In the genomic region with DNA sequence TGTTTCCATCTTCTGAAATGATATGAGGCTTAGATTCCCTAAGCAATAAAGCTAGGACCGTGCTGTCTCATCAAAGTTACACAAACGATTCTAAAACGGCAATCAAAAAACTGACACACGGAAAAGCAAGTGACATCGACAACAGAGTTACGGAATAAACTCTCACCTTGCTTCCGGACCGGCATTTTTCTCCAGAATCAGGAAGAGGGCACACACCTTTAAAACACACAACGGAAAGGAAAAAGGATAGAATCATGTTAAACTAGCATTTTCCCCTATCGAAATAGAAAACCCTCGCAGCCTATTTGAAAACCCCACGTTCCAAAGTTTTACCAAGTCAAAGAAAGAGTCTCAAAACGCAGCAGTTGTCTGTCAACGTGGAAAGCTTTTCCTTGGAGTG, we compare ENCODE assay signal across 8 cellular contexts. TPM values are rescaled to one million over a fixed set of nuclear protein-coding genes. Genes with fewer than 3 reads are reported as not detected.
DNase-seq lines count a peak whose midpoint lies in the region; ATAC-seq and TF ChIP-seq lines count a peak whose summit lies in the region.

No MANE protein-coding gene starts in this region.

- peak in 3 of 5 donors; percentile 3 to 15 (median 10) for DNase-seq in CD4-positive, alpha-beta memory T cell
- DNase-seq in Jurkat, Clone E6-1 (ENCODE audit: low read depth, low spot score) = no peak
- peak; percentile 38 for DNase-seq in mammary epithelial cell
- no peak for DNase-seq in mesothelial cell of epicardium (ENCODE audit: low spot score in 2 of 2, unreplicated experiment in 2 of 2)
- DNase-seq in DMS153 (lab: John Stamatoyannopoulos, UW) = no peak
- no peak for DNase-seq in GM19240 (ENCODE audit: insufficient read length, low spot score)
- no peak for DNase-seq in left colon

- H3K79me2 ChIP-seq in mammary epithelial cell (ENCODE audit: insufficient read depth, low read length) = peaks cover 72% of the 10 kb centered on the region

- H3K4me3 ChIP-seq in CD4-positive, alpha-beta memory T cell (ENCODE audit: low read length in 2 of 2) = peak overlapping the region; percentile 38 to 89
- H3K4me3 ChIP-seq in Jurkat, Clone E6-1 (ENCODE audit: low read length) = peak overlapping the region; percentile 81
- peak overlapping the region; percentile 78 to 96 (median 89) for H3K4me3 ChIP-seq in mammary epithelial cell (replicated peaks in 1 of 3; ENCODE audit: insufficient read depth in 1 of 3, low read depth in 2 of 3, low read length in 3 of 3)

- peak overlapping the region; percentile 80 for H3K4me2 ChIP-seq in mammary epithelial cell (ENCODE audit: insufficient read depth, low read depth, low read length)

- WGBS in mammary epithelial cell (ENCODE audit: low coverage, missing lambda C conversion rate) = 2% methylated on average over 12 of the region's 14 CpGs

- peak overlapping the region; percentile 85 for H3K9ac ChIP-seq in mammary epithelial cell (ENCODE audit: insufficient read depth, low read length)

- H3K36me3 ChIP-seq in CD4-positive, alpha-beta memory T cell (ENCODE audit: insufficient read depth, low read length) = peaks cover 4% of the 10 kb centered on the region
- H3K36me3 ChIP-seq in mammary epithelial cell (ENCODE audit: insufficient read depth, low read length) = peaks cover 12% of the 10 kb centered on the region

- peak overlapping the region; percentile 73 for H3K27ac ChIP-seq in CD4-positive, alpha-beta memory T cell (ENCODE audit: low read depth, low read length)
- H3K27ac ChIP-seq in mammary epithelial cell (ENCODE audit: insufficient read depth, low read depth, low read length) = peak overlapping the region; percentile 74

- TF ChIP-seq CTCF in mammary epithelial cell (conservative IDR thresholded peaks at IDR 0.05 in 1 of 2, IDR thresholded peaks at IDR 0.05 in 1 of 2; ENCODE audit: extremely low read depth in 1 of 2, insufficient read depth in 1 of 2, low read depth in 1 of 2, low read length in 2 of 2) (no peak), mesothelial cell of epicardium (IDR thresholded peaks at IDR 0.05; ENCODE audit: unreplicated experiment) (no peak)

- peaks cover 46% of the 10 kb centered on the region for H3K4me1 ChIP-seq in CD4-positive, alpha-beta memory T cell (ENCODE audit: insufficient read depth, low read length)
- H3K4me1 ChIP-seq in mammary epithelial cell (ENCODE audit: insufficient read depth, low read length) = peaks cover 20% of the 10 kb centered on the region

- H3K4me3 Mint-ChIP-seq in CD4-positive, alpha-beta memory T cell = peak overlapping the region; percentile 86 to 99 (median 94)
- H3K4me3 Mint-ChIP-seq in mesothelial cell of epicardium = peak overlapping the region; percentile 79

- dilution Hi-C loops in mammary epithelial cell (cut with HindIII; ENCODE audit: low sequenced_read_pairs) = loop anchor here (5.0 kb wide), 1 partner anchor 80 kb away; no protein-coding TSS in a partner anchor

- H3K4me1 Mint-ChIP-seq in CD4-positive, alpha-beta memory T cell = peaks cover 26 to 55% (median 40%) of the 10 kb centered on the region in 4 donors
- peaks cover 23% of the 10 kb centered on the region for H3K4me1 Mint-ChIP-seq in mesothelial cell of epicardium

- peaks cover 0 to 1% (median 0%) of the 10 kb centered on the region in 8 donors for H3K9me3 Mint-ChIP-seq in CD4-positive, alpha-beta memory T cell
- no peaks in the 10 kb centered on the region for H3K9me3 Mint-ChIP-seq in mesothelial cell of epicardium

- peaks cover 4 to 33% of the 10 kb centered on the region in 2 donors for H3K36me3 Mint-ChIP-seq in CD4-positive, alpha-beta memory T cell
- peaks cover 7% of the 10 kb centered on the region for H3K36me3 Mint-ChIP-seq in mesothelial cell of epicardium

- in situ Hi-C loops in mammary epithelial cell (cut with MboI; ENCODE audit: low sequenced_read_pairs in 2 of 2) = loop anchor here in 1 of 2 donors (5.0 kb wide), 1 partner anchor 75 kb away; no protein-coding TSS in a partner anchor

- no peak for ATAC-seq in left colon
- no peak for ATAC-seq in GM18502 (IDR thresholded peaks at IDR 0.05; ENCODE audit: poor library complexity, unreplicated experiment)

- CTCF ChIA-PET in CD4-positive, alpha-beta memory T cell (lab: Charles Lee; ENCODE audit: partially characterized antibody) = interaction anchor here (1.6 kb wide), 1 partner anchor 41 kb away, joined by 7 read pairs; no protein-coding TSS in a partner anchor
- CTCF ChIA-PET in mammary epithelial cell (lab: Charles Lee; ENCODE audit: low non-redundant PET) = no interaction called here

- peaks cover 2 to 8% of the 10 kb centered on the region in 2 donors for H3K27me3 Mint-ChIP-seq in CD4-positive, alpha-beta memory T cell
- H3K27me3 Mint-ChIP-seq in mesothelial cell of epicardium (ENCODE audit: low read depth) = no peaks in the 10 kb centered on the region

- TSS peak; percentile 10 for BruUV-seq in mammary epithelial cell (replicated peaks; lab: Mats Ljungman, UMichigan)

- intact Hi-C loops in CD4-positive, alpha-beta memory T cell (cut with micrococcal nuclease) = loop anchor here (2.0 kb wide), 1 partner anchor 160 kb away; no protein-coding TSS in a partner anchor
- intact Hi-C loops in mammary epithelial cell (cut with micrococcal nuclease) = loop anchor here (2.0 to 5.0 kb wide), 2 partner anchors 40 kb away; no protein-coding TSS in a partner anchor
- intact Hi-C loops in left colon (cut with DNase I, micrococcal nuclease) = no loop called here

- H4K20me1 ChIP-seq in mammary epithelial cell (ENCODE audit: insufficient read depth, low read length) = no peaks in the 10 kb centered on the region

- POLR2A ChIA-PET in CD4-positive, alpha-beta memory T cell (lab: Charles Lee; ENCODE audit: partially characterized antibody) = interaction anchor here (1.7 kb wide), 1 partner anchor 10 kb away, joined by 4 read pairs; no protein-coding TSS in a partner anchor

- peak overlapping the region; percentile 91 to 98 (median 96) for H3K27ac Mint-ChIP-seq in CD4-positive, alpha-beta memory T cell
- peak overlapping the region; percentile 95 for H3K27ac Mint-ChIP-seq in mesothelial cell of epicardium

- peak overlapping the region; percentile 90 for H2AFZ ChIP-seq in mammary epithelial cell (ENCODE audit: low read depth, low read length)

- H3K27me3 ChIP-seq in CD4-positive, alpha-beta memory T cell (ENCODE audit: insufficient read depth, low read length) = no peaks in the 10 kb centered on the region
- no peaks in the 10 kb centered on the region for H3K27me3 ChIP-seq in mammary epithelial cell (ENCODE audit: insufficient read depth, low read length)

- no peaks in the 10 kb centered on the region for H3K9me3 ChIP-seq in CD4-positive, alpha-beta memory T cell (ENCODE audit: control insufficient read depth in 1 of 2, low read length in 2 of 2)
- no peaks in the 10 kb centered on the region for H3K9me3 ChIP-seq in mammary epithelial cell (replicated peaks; ENCODE audit: insufficient read depth, low read length)

RNA-seq across cellular contexts. Expression of a gene that starts 1.4 kb away (rescaled TPM):
- total RNA-seq in CD4-positive, alpha-beta memory T cell = 10 to 100 TPM; 86.8 to 92.1 TPM
- polyA plus RNA-seq in CD4-positive, alpha-beta memory T cell = 10 to 100 TPM; 21.4 to 35.5 TPM
- 41.9 TPM for polyA plus RNA-seq in Jurkat, Clone E6-1 (2012; ENCODE audit: insufficient read depth, insufficient read length)
- total RNA-seq in mammary epithelial cell (100 to 1,000 TPM; 115 to 157 TPM), mesothelial cell of epicardium (106 to 114 TPM (median 107 TPM) in 3 replicates), left colon (100 to 1,000 TPM; 129 to 145 TPM)
- 32.9 TPM for polyA plus RNA-seq in mammary epithelial cell
- polyA minus RNA-seq in mammary epithelial cell = 172 TPM

Comparison
In these comparisons a context has a peak if more than half of its experiments do, and no peak if none do; other contexts are left out.
1. DNase-seq: peak in CD4-positive, alpha-beta memory T cell (3 of 5) and mammary epithelial cell (single experiment); none in Jurkat, Clone E6-1 (single experiment), mesothelial cell of epicardium (0 of 2), DMS153 (single experiment), GM19240 (single experiment) and left colon (0 of 2).
2. intact Hi-C loops: an anchor here in CD4-positive, alpha-beta memory T cell (2.0 kb wide) and mammary epithelial cell (2.0 to 5.0 kb wide); none called in left colon.
3. Peak in every context shown above with its lines, with median percentiles within 50 percentile points of each other: H3K4me3 ChIP-seq.